ENCODE assay signal across 8 cellular contexts in the genomic region with DNA sequence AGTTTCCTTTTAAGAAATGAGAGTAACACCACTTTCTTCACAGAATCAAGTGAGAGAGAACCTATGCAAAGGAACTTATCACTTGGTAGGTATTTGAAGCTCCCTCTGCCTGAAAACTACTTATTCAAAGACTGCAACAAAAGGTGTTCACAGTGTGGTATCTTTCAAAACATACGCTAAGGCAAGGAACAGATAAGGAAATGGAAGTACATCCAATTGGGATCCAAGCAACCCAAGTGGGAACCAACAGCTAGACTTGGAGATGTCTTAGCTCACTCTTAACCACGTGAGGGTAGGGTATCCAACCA. TPM values are rescaled to one million over a fixed set of nuclear protein-coding genes. Genes with fewer than 3 reads are reported as not detected.
A peak's percentile ranks its signal among the peaks of the same experiment; 100 is the strongest.
DNase-seq lines count a peak whose midpoint lies in the region; ATAC-seq and TF ChIP-seq lines count a peak whose summit lies in the region.

No MANE protein-coding gene starts in this region.

- H3K27ac Mint-ChIP-seq in CD14-positive monocyte, result no peak overlapping the region
- no peak overlapping the region for H3K27ac Mint-ChIP-seq in nephron

- intact Hi-C loops in CD14-positive monocyte (cut with micrococcal nuclease), result no loop called here

- no peak for ATAC-seq in GM19455 (IDR thresholded peaks at IDR 0.05; ENCODE audit: unreplicated experiment)
- no peak for ATAC-seq in GM21360 (IDR thresholded peaks at IDR 0.05; ENCODE audit: unreplicated experiment)
- ATAC-seq in HG03439 (IDR thresholded peaks at IDR 0.05; ENCODE audit: unreplicated experiment), result no peak

- H3K9me3 Mint-ChIP-seq in CD14-positive monocyte (peaks cover 0 to 17% (median 9%) of the 10 kb centered on the region in 7 donors), nephron (no peaks in the 10 kb centered on the region)

- TF ChIP-seq CTCF in CD14-positive monocyte (IDR thresholded peaks at IDR 0.05) (no peak), nephron (IDR thresholded peaks at IDR 0.05; ENCODE audit: unreplicated experiment in 3 of 3) (no peak)

- no peaks in the 10 kb centered on the region for H3K9me3 ChIP-seq in HUES6 (ENCODE audit: control insufficient read depth, insufficient read depth, low read depth, low read length)

- H3K4me3 ChIP-seq in HUES6 (ENCODE audit: low read depth, low read length), result peak overlapping the region; percentile 76

- DNase-seq in CD14-positive monocyte (ENCODE audit: low spot score) (no peak), cerebellum (ENCODE audit: low spot score) (peak; percentile 6), OCI-M1 (lab: John Stamatoyannopoulos, UW) (no peak)

- H3K27me3 Mint-ChIP-seq in CD14-positive monocyte (ENCODE audit: low read depth in 3 of 3), result peaks cover 70 to 80% (median 73%) of the 10 kb centered on the region in 3 donors
- H3K27me3 Mint-ChIP-seq in nephron (ENCODE audit: low read depth), result peaks cover 11% of the 10 kb centered on the region

- H3K4me1 ChIP-seq in HUES6 (ENCODE audit: control insufficient read depth, insufficient read depth, low read length), result peaks cover 5% of the 10 kb centered on the region; the same call in 1 of the 2 replicates

- H3K4me3 Mint-ChIP-seq in CD14-positive monocyte, result peak overlapping the region; percentile 64 to 92
- peak overlapping the region; percentile 77 to 87 (median 78) for H3K4me3 Mint-ChIP-seq in nephron

- H3K36me3 ChIP-seq in HUES6 (ENCODE audit: control insufficient read depth, insufficient read depth, low read length), result no peaks in the 10 kb centered on the region

- peaks cover 0 to 5% of the 10 kb centered on the region in 2 donors for H3K36me3 Mint-ChIP-seq in CD14-positive monocyte
- H3K36me3 Mint-ChIP-seq in nephron (ENCODE audit: low read depth), result no peaks in the 10 kb centered on the region

- H3K4me1 Mint-ChIP-seq in CD14-positive monocyte (peaks cover 18% of the 10 kb centered on the region), nephron (peaks cover 12% of the 10 kb centered on the region)

- H3K27me3 ChIP-seq in HUES6 (ENCODE audit: control insufficient read depth, insufficient read depth, low read length), result peaks cover 32% of the 10 kb centered on the region

- H3K27ac ChIP-seq in HUES6 (ENCODE audit: low read depth, low read length), result no peak overlapping the region

- no peak overlapping the region for H3K9ac ChIP-seq in HUES6 (ENCODE audit: low read length)

RNA-seq across cellular contexts. Expression of a gene that starts 0.4 kb away (rescaled TPM):
- polyA plus RNA-seq in CD14-positive monocyte, result not detected
- 29.2 TPM for total RNA-seq in cerebellum
